ENCODE assay signal across 13 cellular contexts in genomic region chr17:61159415-61159814, GRCh38.
A peak's percentile ranks its signal among the peaks of the same experiment; 100 is the strongest.
DNase-seq lines count a peak whose midpoint lies in the region; ATAC-seq and TF ChIP-seq lines count a peak whose summit lies in the region.
"Had no signal": no experiment of that assay in that cellular context is flagged by ENCODE, and none has a peak within 500 bp of the region (broad histone marks: within the 10 kb centered on the region; RNA-seq: fewer than 3 reads in every experiment).

No MANE protein-coding gene starts in this region.

- no peak overlapping the region for H3K4me3 Mint-ChIP-seq in stimulated activated naive CD8-positive, alpha-beta T cell treated with anti-CD3 and anti-CD28 coated beads, Interleukin-15, Interleukin-2, amounts not matched to agents 100 ng/mL and 50 ng/mL, for 24 hours
- H3K4me3 Mint-ChIP-seq in WTC11: no peak overlapping the region
- H3K4me3 Mint-ChIP-seq: T-helper 2 cell treated with Interferon-gamma antibody and Interleukin-4, amounts not matched to agents 5 μg/mL and 100 μg/mL, for 36 hours had no signal

- POLR2A ChIA-PET in WTC11 (lab: Charles Lee): no interaction called here

- peaks cover 3% of the 10 kb centered on the region for H3K36me3 Mint-ChIP-seq in stimulated activated naive CD8-positive, alpha-beta T cell treated with anti-CD3 and anti-CD28 coated beads, Interleukin-15, Interleukin-2, amounts not matched to agents 100 ng/mL and 50 ng/mL, for 24 hours (ENCODE audit: low read depth)
- peaks cover 6% of the 10 kb centered on the region for H3K36me3 Mint-ChIP-seq in WTC11

- H3K27ac Mint-ChIP-seq in stimulated activated naive CD8-positive, alpha-beta T cell treated with anti-CD3 and anti-CD28 coated beads, Interleukin-15, Interleukin-2, amounts not matched to agents 100 ng/mL and 50 ng/mL, for 24 hours: peak overlapping the region; percentile 7
- H3K27ac Mint-ChIP-seq in WTC11: peak overlapping the region; percentile 61
- H3K27ac Mint-ChIP-seq: T-helper 2 cell treated with Interferon-gamma antibody and Interleukin-4, amounts not matched to agents 5 μg/mL and 100 μg/mL, for 36 hours had no signal

- peak overlapping the region; percentile 10 for H3K27ac ChIP-seq in urinary bladder (ENCODE audit: low read depth)
- H3K27ac ChIP-seq: pancreas had no signal

- H3K9me3 Mint-ChIP-seq in stimulated activated naive CD8-positive, alpha-beta T cell treated with anti-CD3 and anti-CD28 coated beads, Interleukin-15, Interleukin-2, amounts not matched to agents 100 ng/mL and 50 ng/mL, for 24 hours: peaks cover 3% of the 10 kb centered on the region
- peaks cover 4% of the 10 kb centered on the region for H3K9me3 Mint-ChIP-seq in WTC11

- no peaks in the 10 kb centered on the region for H3K36me3 ChIP-seq in urinary bladder (ENCODE audit: insufficient read depth)
- H3K36me3 ChIP-seq: pancreas had no signal

- no peak for ATAC-seq in stimulated activated naive CD8-positive, alpha-beta T cell treated with anti-CD3 and anti-CD28 coated beads, Interleukin-15, Interleukin-2, amounts not matched to agents 100 U/mL and 50 U/mL, for 24 hours
- no peak for ATAC-seq in WTC11
- ATAC-seq in HG02571 (IDR thresholded peaks at IDR 0.05; ENCODE audit: unreplicated experiment): no peak
- ATAC-seq: pancreas had no signal

- H3K27me3 Mint-ChIP-seq in stimulated activated naive CD8-positive, alpha-beta T cell treated with anti-CD3 and anti-CD28 coated beads, Interleukin-15, Interleukin-2, amounts not matched to agents 100 ng/mL and 50 ng/mL, for 24 hours: no peaks in the 10 kb centered on the region
- H3K27me3 Mint-ChIP-seq in WTC11 (ENCODE audit: low read depth): no peaks in the 10 kb centered on the region

- DNase-seq in stimulated activated naive CD8-positive, alpha-beta T cell treated with anti-CD3 and anti-CD28 coated beads, Interleukin-15, Interleukin-2, amounts not matched to agents 100 U/mL and 50 U/mL, for 24 hours: no peak
- DNase-seq in WTC11 (ENCODE audit: low spot score) (no peak), kidney tubule cell (ENCODE audit: low spot score) (peak; percentile 17), middle frontal gyrus (ENCODE audit: extremely low spot score, low spot score) (no peak)
- DNase-seq in activated CD8-positive, alpha-beta memory T cell treated with anti-CD3 and anti-CD28 coated beads, Interleukin-2, amount 50 U/mL, for 4 hours: no peak
- DNase-seq: AML-193, DMS79, NCI-H2171, pancreas had no signal

- no peak for TF ChIP-seq CTCF in WTC11 (IDR thresholded peaks at IDR 0.05)

- CTCF ChIA-PET in WTC11 (lab: Charles Lee): no interaction called here

- no peak overlapping the region for H3K4me3 ChIP-seq in urinary bladder (ENCODE audit: low read depth, low read length)
- H3K4me3 ChIP-seq: pancreas had no signal

- H3K4me1 ChIP-seq in urinary bladder (ENCODE audit: insufficient read depth): no peaks in the 10 kb centered on the region
- H3K4me1 ChIP-seq: pancreas had no signal

- peaks cover 27% of the 10 kb centered on the region for H3K4me1 Mint-ChIP-seq in stimulated activated naive CD8-positive, alpha-beta T cell treated with anti-CD3 and anti-CD28 coated beads, Interleukin-15, Interleukin-2, amounts not matched to agents 100 ng/mL and 50 ng/mL, for 24 hours (ENCODE audit: low read depth)
- peaks cover 59% of the 10 kb centered on the region for H3K4me1 Mint-ChIP-seq in WTC11

TF ChIP-seq in WTC11, 78 proteins besides CTCF, POLR2A, EP300 and RAD21:
- TF ChIP-seq SOX15 (CRISPR knock-in tag; IDR thresholded peaks at IDR 0.05) (no peak), ZNF121 (CRISPR knock-in tag; IDR thresholded peaks at IDR 0.05) (no peak)
TF ChIP-seq in WTC11: peak in this region for 0.
